ENCODE assay signal across 17 cellular contexts in genomic region chr10:119735451-119735850, GRCh38. TPM values are rescaled to one million over a fixed set of nuclear protein-coding genes. Genes with fewer than 3 reads are reported as not detected.
DNase-seq lines count a peak whose midpoint lies in the region; ATAC-seq, FAIRE-seq and TF ChIP-seq lines count a peak whose summit lies in the region.
"Had no signal": no experiment of that assay in that cellular context is flagged by ENCODE, and none has a peak within 500 bp of the region (broad histone marks: within the 10 kb centered on the region; RNA-seq: fewer than 3 reads in every experiment).

No MANE protein-coding gene starts in this region.

- no peaks in the 10 kb centered on the region for H3K27me3 ChIP-seq in mammary epithelial cell (ENCODE audit: insufficient read depth, low read length)
- no peaks in the 10 kb centered on the region for H3K27me3 ChIP-seq in breast epithelium
- no peaks in the 10 kb centered on the region for H3K27me3 ChIP-seq in PC-9 (ENCODE audit: insufficient read depth, low read depth)
- no peaks in the 10 kb centered on the region for H3K27me3 ChIP-seq in keratinocyte (ENCODE audit: control insufficient read depth, extremely low read depth, insufficient read depth, low read length)

- no peaks in the 10 kb centered on the region for H3K27me3 Mint-ChIP-seq in stimulated activated memory B cell treated with anti-CD40 and anti-IgM and Interleukin-4, amounts not matched to agents 10 μg/mL and 1 μg/mL and 100 μg/mL, for 72 hours
- H3K27me3 Mint-ChIP-seq in HFFc6 (ENCODE audit: insufficient read depth): peaks cover 3% of the 10 kb centered on the region; the same call in 1 of the 2 replicates
- no peaks in the 10 kb centered on the region for H3K27me3 Mint-ChIP-seq in activated CD4-positive, alpha-beta T cell treated with anti-CD3 and anti-CD28 coated beads, Interleukin-2, amount 10 ng/mL, durations not matched to agents 24 days and 14 days
- H3K27me3 Mint-ChIP-seq: CD4-positive, alpha-beta T cell had no signal

- H3F3A ChIP-seq in PC-9 (ENCODE audit: insufficient read depth, low read depth): peaks cover 22% of the 10 kb centered on the region

- BruUV-seq in mammary epithelial cell (replicated peaks; lab: Mats Ljungman, UMichigan): no TSS peak
- no TSS peak for BruUV-seq in PC-9 (replicated peaks; lab: Mats Ljungman, UMichigan)

- H3K4me1 ChIP-seq in mammary epithelial cell (ENCODE audit: insufficient read depth, low read length): peaks cover 41% of the 10 kb centered on the region
- H3K4me1 ChIP-seq in breast epithelium: no peaks in the 10 kb centered on the region
- H3K4me1 ChIP-seq in PC-9 (replicated peaks; ENCODE audit: insufficient read depth): peaks cover 40% of the 10 kb centered on the region
- H3K4me1 ChIP-seq in keratinocyte (ENCODE audit: control insufficient read depth, extremely low read depth, insufficient read depth, low read length): peaks cover 54% of the 10 kb centered on the region

- H3K9me1 ChIP-seq in keratinocyte (ENCODE audit: control insufficient read depth, extremely low read depth, insufficient read depth, low read length): no peaks in the 10 kb centered on the region

- WGBS in mammary epithelial cell (ENCODE audit: low coverage, missing lambda C conversion rate): 37% methylated on average over 3 of the region's 3 CpGs

- no peak for ATAC-seq in stimulated activated memory B cell treated with anti-CD40 and anti-IgM and Interleukin-4, amounts not matched to agents 10 μg/mL and 1 μg/mL and 100 μg/mL, for 72 hours
- ATAC-seq: Right ventricle myocardium inferior had no signal

- H3K9me3 ChIP-seq in mammary epithelial cell (replicated peaks; ENCODE audit: insufficient read depth, low read length): no peaks in the 10 kb centered on the region
- H3K9me3 ChIP-seq in breast epithelium: no peaks in the 10 kb centered on the region
- H3K9me3 ChIP-seq in PC-9 (ENCODE audit: insufficient read depth, low read depth): no peaks in the 10 kb centered on the region
- no peaks in the 10 kb centered on the region for H3K9me3 ChIP-seq in keratinocyte (ENCODE audit: control insufficient read depth, low read depth, low read length)
- H3K9me3 ChIP-seq: HAP-1 had no signal

- no peak overlapping the region for H3K4me3 Mint-ChIP-seq in stimulated activated memory B cell treated with anti-CD40 and anti-IgM and Interleukin-4, amounts not matched to agents 10 μg/mL and 1 μg/mL and 100 μg/mL, for 72 hours
- H3K4me3 Mint-ChIP-seq in HFFc6: no peak overlapping the region
- H3K4me3 Mint-ChIP-seq in activated CD4-positive, alpha-beta T cell treated with anti-CD3 and anti-CD28 coated beads, Interleukin-2, amount 10 ng/mL, durations not matched to agents 24 days and 14 days: no peak overlapping the region
- H3K4me3 Mint-ChIP-seq: CD4-positive, alpha-beta T cell had no signal

- H3K4me1 Mint-ChIP-seq in stimulated activated memory B cell treated with anti-CD40 and anti-IgM and Interleukin-4, amounts not matched to agents 10 μg/mL and 1 μg/mL and 100 μg/mL, for 72 hours: peaks cover 51% of the 10 kb centered on the region
- H3K4me1 Mint-ChIP-seq in HFFc6 (ENCODE audit: low read depth): peaks cover 52% of the 10 kb centered on the region
- peaks cover 15% of the 10 kb centered on the region for H3K4me1 Mint-ChIP-seq in activated CD4-positive, alpha-beta T cell treated with anti-CD3 and anti-CD28 coated beads, Interleukin-2, amount 10 ng/mL, durations not matched to agents 24 days and 14 days

- TF ChIP-seq CTCF in mammary epithelial cell (conservative IDR thresholded peaks at IDR 0.05 in 1 of 2, IDR thresholded peaks at IDR 0.05 in 1 of 2; ENCODE audit: extremely low read depth in 1 of 2, insufficient read depth in 1 of 2, low read depth in 1 of 2, low read length in 2 of 2): no peak
- TF ChIP-seq CTCF in breast epithelium (IDR thresholded peaks at IDR 0.05): no peak
- TF ChIP-seq CTCF in PC-9 (conservative IDR thresholded peaks at IDR 0.05): no peak
- TF ChIP-seq CTCF in keratinocyte (optimal IDR thresholded peaks at IDR 0.05 in 1 of 3, IDR thresholded peaks at IDR 0.05 in 1 of 3, conservative IDR thresholded peaks at IDR 0.05 in 1 of 3; ENCODE audit: extremely low read depth in 1 of 3, insufficient read depth in 2 of 3, low read length in 3 of 3): no peak
- TF ChIP-seq CTCF in HFFc6 (IDR thresholded peaks at IDR 0.05): no peak
- no peak for TF ChIP-seq CTCF in GM13976 (IDR thresholded peaks at IDR 0.05; ENCODE audit: borderline replicate concordance, control extremely low read depth, extremely low read depth, insufficient read depth, missing control alignments)

- no peak for TF ChIP-seq POLR2A in breast epithelium (IDR thresholded peaks at IDR 0.05)

- in situ Hi-C loops in mammary epithelial cell (cut with MboI; ENCODE audit: low sequenced_read_pairs in 2 of 2): loop anchor here in 1 of 2 donors (10.0 kb wide), 1 partner anchor 51 kb away; no protein-coding TSS in a partner anchor
- in situ Hi-C loops in GM13976 (cut with MboI; ENCODE audit: low sequenced_read_pairs, unreplicated experiment): no loop called here

- H3K36me3 ChIP-seq in mammary epithelial cell (ENCODE audit: insufficient read depth, low read length) (no peaks in the 10 kb centered on the region), breast epithelium (no peaks in the 10 kb centered on the region), PC-9 (ENCODE audit: low read depth) (no peaks in the 10 kb centered on the region), keratinocyte (ENCODE audit: control insufficient read depth in 2 of 2, extremely low read depth in 1 of 2, insufficient read depth in 2 of 2, low read length in 2 of 2) (no peaks in the 10 kb centered on the region)
- H3K36me3 ChIP-seq: HAP-1 had no signal

- CTCF ChIA-PET in mammary epithelial cell (lab: Charles Lee; ENCODE audit: low non-redundant PET): no interaction called here
- CTCF ChIA-PET in PC-9 (lab: Charles Lee): no interaction called here

- intact Hi-C loops in mammary epithelial cell (cut with micrococcal nuclease): no loop called here
- intact Hi-C loops in breast epithelium (cut with DNase I; ENCODE audit: low total_unique reads): no loop called here
- intact Hi-C loops in PC-9 (cut with micrococcal nuclease; ENCODE audit: unreplicated experiment): loop anchor here (5.0 kb wide), 1 partner anchor 128 kb away; no protein-coding TSS in a partner anchor
- intact Hi-C loops in activated CD4-positive, alpha-beta T cell treated with anti-CD3 and anti-CD28 coated beads, Interleukin-2, amount 10 ng/mL, durations not matched to agents 24 days and 14 days (cut with micrococcal nuclease): no loop called here

- H3K9me3 Mint-ChIP-seq in stimulated activated memory B cell treated with anti-CD40 and anti-IgM and Interleukin-4, amounts not matched to agents 10 μg/mL and 1 μg/mL and 100 μg/mL, for 72 hours: no peaks in the 10 kb centered on the region
- H3K9me3 Mint-ChIP-seq in HFFc6: no peaks in the 10 kb centered on the region
- H3K9me3 Mint-ChIP-seq in activated CD4-positive, alpha-beta T cell treated with anti-CD3 and anti-CD28 coated beads, Interleukin-2, amount 10 ng/mL, durations not matched to agents 24 days and 14 days: no peaks in the 10 kb centered on the region
- H3K9me3 Mint-ChIP-seq: CD4-positive, alpha-beta T cell had no signal

- H3K79me2 ChIP-seq in mammary epithelial cell (ENCODE audit: insufficient read depth, low read length): peaks cover 64% of the 10 kb centered on the region
- H3K79me2 ChIP-seq in PC-9 (ENCODE audit: low read depth): peaks cover 29% of the 10 kb centered on the region
- H3K79me2 ChIP-seq in keratinocyte (ENCODE audit: control insufficient read depth, insufficient read depth, low read length): peaks cover 58% of the 10 kb centered on the region

- peak overlapping the region; percentile 41 for H3K4me2 ChIP-seq in mammary epithelial cell (ENCODE audit: insufficient read depth, low read depth, low read length)
- H3K4me2 ChIP-seq in PC-9: peak overlapping the region; percentile 29; the same call in 1 of the 2 replicates
- H3K4me2 ChIP-seq in keratinocyte (ENCODE audit: control insufficient read depth, extremely low read depth, insufficient read depth, low read depth, low read length): peak overlapping the region; percentile 17

- no peak for FAIRE-seq in keratinocyte (lab: Jason Lieb, UNC)
- FAIRE-seq: GM12892 had no signal

- no peak overlapping the region for H3K4me3 ChIP-seq in mammary epithelial cell (replicated peaks in 1 of 3; ENCODE audit: insufficient read depth in 1 of 3, low read depth in 2 of 3, low read length in 3 of 3)
- no peak overlapping the region for H3K4me3 ChIP-seq in breast epithelium
- no peak overlapping the region for H3K4me3 ChIP-seq in PC-9
- no peak overlapping the region for H3K4me3 ChIP-seq in keratinocyte (ENCODE audit: control insufficient read depth in 2 of 3, extremely low read depth in 1 of 3, insufficient read depth in 2 of 3, low read depth in 1 of 3, low read length in 3 of 3)
- H3K4me3 ChIP-seq: HAP-1 had no signal

- H3K9ac ChIP-seq in mammary epithelial cell (ENCODE audit: insufficient read depth, low read length) (no peak overlapping the region), keratinocyte (ENCODE audit: control insufficient read depth, extremely low read depth, insufficient read depth, low read length) (no peak overlapping the region)

- H3K9me2 ChIP-seq in PC-9 (ENCODE audit: insufficient read depth): no peaks in the 10 kb centered on the region

- no peak for DNase-seq in mammary epithelial cell
- DNase-seq in breast epithelium (ENCODE audit: low spot score in 2 of 2): no peak
- no peak for DNase-seq in PC-9
- DNase-seq in keratinocyte (ENCODE audit: low read depth, low spot score): no peak
- DNase-seq in HFFc6: no peak
- no peak for DNase-seq in GM13976 (ENCODE audit: low spot score)
- no peak for DNase-seq in activated CD4-positive, alpha-beta T cell treated with anti-CD3 and anti-CD28 coated beads, Interleukin-2, amount 10 ng/mL, durations not matched to agents 24 days and 14 days
- DNase-seq: CD4-positive, alpha-beta T cell; Karpas-422; NCI-H1048; NCI-H2029 treated with DMSO at 0.1 percent for 48 hours; NCI-H2171; NCI-H526 treated with DMSO at 0.1 percent for 48 hours had no signal

- H3K36me3 Mint-ChIP-seq in stimulated activated memory B cell treated with anti-CD40 and anti-IgM and Interleukin-4, amounts not matched to agents 10 μg/mL and 1 μg/mL and 100 μg/mL, for 72 hours: peaks cover 22% of the 10 kb centered on the region
- no peaks in the 10 kb centered on the region for H3K36me3 Mint-ChIP-seq in HFFc6 (ENCODE audit: low read depth)
- peaks cover 5% of the 10 kb centered on the region for H3K36me3 Mint-ChIP-seq in activated CD4-positive, alpha-beta T cell treated with anti-CD3 and anti-CD28 coated beads, Interleukin-2, amount 10 ng/mL, durations not matched to agents 24 days and 14 days (ENCODE audit: low read depth)

- H3K27ac ChIP-seq in mammary epithelial cell (ENCODE audit: insufficient read depth, low read depth, low read length) (no peak overlapping the region), breast epithelium (no peak overlapping the region), PC-9 (peak overlapping the region; percentile 76), keratinocyte (ENCODE audit: control insufficient read depth, insufficient read depth, low read length) (no peak overlapping the region)

- dilution Hi-C loops in mammary epithelial cell (cut with HindIII; ENCODE audit: low sequenced_read_pairs) (no loop called here), keratinocyte (cut with MboI; ENCODE audit: extremely low pct_ligation_motif_present, low sequenced_read_pairs) (no loop called here)

- H3K27ac Mint-ChIP-seq in stimulated activated memory B cell treated with anti-CD40 and anti-IgM and Interleukin-4, amounts not matched to agents 10 μg/mL and 1 μg/mL and 100 μg/mL, for 72 hours: no peak overlapping the region
- H3K27ac Mint-ChIP-seq in HFFc6: no peak overlapping the region
- H3K27ac Mint-ChIP-seq in activated CD4-positive, alpha-beta T cell treated with anti-CD3 and anti-CD28 coated beads, Interleukin-2, amount 10 ng/mL, durations not matched to agents 24 days and 14 days: no peak overlapping the region
- H3K27ac Mint-ChIP-seq: CD4-positive, alpha-beta T cell had no signal

- H2AFZ ChIP-seq in mammary epithelial cell (ENCODE audit: low read depth, low read length): no peak overlapping the region
- H2AFZ ChIP-seq in PC-9: no peak overlapping the region
- no peak overlapping the region for H2AFZ ChIP-seq in keratinocyte (ENCODE audit: control insufficient read depth, low read length)

- POLR2A ChIA-PET in PC-9 (lab: Charles Lee; ENCODE audit: unreplicated experiment): no interaction called here

- H4K20me1 ChIP-seq in mammary epithelial cell (ENCODE audit: insufficient read depth, low read length): no peaks in the 10 kb centered on the region
- H4K20me1 ChIP-seq in PC-9 (ENCODE audit: insufficient read depth): no peaks in the 10 kb centered on the region
- H4K20me1 ChIP-seq in keratinocyte (ENCODE audit: control insufficient read depth, extremely low read depth, insufficient read depth, low read length): no peaks in the 10 kb centered on the region

RNA-seq across cellular contexts. Expression of gene INPP5F, which starts 9.6 kb away (rescaled TPM):
- total RNA-seq in mammary epithelial cell (10 to 100 TPM; 19.3 to 22.1 TPM), breast epithelium (10 to 100 TPM; 13.1 to 15.1 (median 14.6) TPM), PC-9 (2021) (11.4 and 12.4 TPM in 2 replicates)
- polyA plus RNA-seq in mammary epithelial cell (9.8 TPM), keratinocyte (12.1 to 21.1 TPM (median 20.2 TPM) in 3 replicates)
- polyA minus RNA-seq in mammary epithelial cell (12.5 TPM), keratinocyte (7.1 to 19.7 TPM (median 8.4 TPM) in 3 replicates)
- polyA plus RNA-seq in keratinocyte (2011; ENCODE audit: low read depth): 8.3 TPM
- polyA plus RNA-seq in keratinocyte (2011; cell fraction: cytosol; rRNA removed): 11.9 and 17.5 TPM in 2 replicates
- 21.4 and 25.6 TPM in 2 replicates for polyA plus RNA-seq in keratinocyte (2011; cell fraction: nucleus; rRNA removed)
- 7.6 and 19.0 TPM in 2 replicates for polyA plus RNA-seq in keratinocyte (2012; ENCODE audit: low replicate concordance)
- polyA minus RNA-seq in keratinocyte (2011; cell fraction: cytosol; rRNA and poly(A)+ RNA removed): 10.6 TPM
- 15.1 and 37.9 TPM in 2 replicates for polyA minus RNA-seq in keratinocyte (2011; cell fraction: nucleus; rRNA and poly(A)+ RNA removed)
- 10 to 100 TPM in 5 of 6 experiments, 1 to 10 TPM in 1; 8.7 to 12.8 (median 12.5) TPM for total RNA-seq in HFFc6 (2021; fragmentation: NEBNext Ultra II Directional; extraction: Animal tissue kit (Norgen Biotek cat#: 25700))
- 18.1 and 18.3 TPM in 2 replicates for total RNA-seq in activated CD4-positive, alpha-beta T cell treated with anti-CD3 and anti-CD28 coated beads, Interleukin-2, amount 10 ng/mL, durations not matched to agents 24 days and 14 days
